15 cellular contexts compared by ENCODE assay signal in the genomic region with DNA sequence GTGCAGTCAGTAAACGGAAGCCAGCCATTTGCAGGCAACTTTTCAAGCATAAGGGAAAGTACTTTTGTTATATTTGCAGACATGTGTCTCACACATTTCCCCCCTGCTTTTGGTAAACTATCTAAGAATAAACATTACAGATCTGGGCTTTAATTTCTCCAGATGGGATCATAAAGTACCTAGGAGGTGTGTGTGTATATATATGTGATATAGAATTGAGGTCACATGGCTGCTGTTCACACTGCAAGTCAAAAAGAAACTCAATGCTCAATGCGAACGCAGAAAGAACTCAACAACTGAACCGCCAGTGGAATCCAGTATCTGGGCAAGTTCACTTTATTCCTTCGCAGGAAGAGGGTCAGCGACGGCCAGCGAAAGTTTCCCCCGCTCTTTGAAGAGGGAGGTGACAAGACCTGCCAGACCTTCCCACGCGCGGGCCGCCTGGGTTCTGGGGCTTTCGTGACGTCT. TPM values are rescaled to one million over a fixed set of nuclear protein-coding genes. Genes with fewer than 3 reads are reported as not detected.
DNase-seq lines count a peak whose midpoint lies in the region; ATAC-seq and TF ChIP-seq lines count a peak whose summit lies in the region.
"Had no signal": no experiment of that assay in that cellular context is flagged by ENCODE, and none has a peak within 500 bp of the region (broad histone marks: within the 10 kb centered on the region; RNA-seq: fewer than 3 reads in every experiment).

No MANE protein-coding gene starts in this region.

- peaks cover 97% of the 10 kb centered on the region for H3K27me3 Mint-ChIP-seq in WTC11 (ENCODE audit: low read depth)
- peaks cover 17% of the 10 kb centered on the region for H3K27me3 Mint-ChIP-seq in osteocyte (ENCODE audit: unreplicated experiment)

- peak overlapping the region in 1 of 4 donors; percentile 33 for H3K27ac ChIP-seq in gastroesophageal sphincter
- H3K27ac ChIP-seq: coronary artery had no signal

- ATAC-seq in WTC11 (no peak), HG03095 (IDR thresholded peaks at IDR 0.05; ENCODE audit: unreplicated experiment) (no peak), gastroesophageal sphincter (no peak)
- ATAC-seq: left ventricle myocardium superior had no signal

- no peak for TF ChIP-seq POLR2A in gastroesophageal sphincter (IDR thresholded peaks at IDR 0.05)

- no peak for TF ChIP-seq CTCF in GM13977 (IDR thresholded peaks at IDR 0.05; ENCODE audit: extremely low read depth, insufficient read depth, missing control alignments)
- TF ChIP-seq CTCF in WTC11 (IDR thresholded peaks at IDR 0.05), result no peak
- no peak for TF ChIP-seq CTCF in osteocyte (IDR thresholded peaks at IDR 0.05)
- no peak for TF ChIP-seq CTCF in gastroesophageal sphincter (IDR thresholded peaks at IDR 0.05)

- peak overlapping the region; percentile 79 for H3K4me3 Mint-ChIP-seq in WTC11
- H3K4me3 Mint-ChIP-seq in osteocyte (ENCODE audit: unreplicated experiment), result peak overlapping the region; percentile 81

- in situ Hi-C loops in GM13977 (cut with MboI; ENCODE audit: low pct_unique_long_range_greater_than_20kb, low sequenced_read_pairs, unreplicated experiment), result loop anchor here (25.0 kb wide), 1 partner anchor 1709 kb away; no protein-coding TSS in a partner anchor

- H3K27me3 ChIP-seq in gastroesophageal sphincter, result peaks cover 96% of the 10 kb centered on the region

- H3K9me3 ChIP-seq in gastroesophageal sphincter, result no peaks in the 10 kb centered on the region

- H3K4me1 Mint-ChIP-seq in WTC11, result peaks cover 43% of the 10 kb centered on the region
- H3K4me1 Mint-ChIP-seq in osteocyte (ENCODE audit: unreplicated experiment), result peaks cover 22% of the 10 kb centered on the region

- peaks cover 0 to 31% (median 8%) of the 10 kb centered on the region in 3 donors for H3K4me1 ChIP-seq in gastroesophageal sphincter

- no peak for TF ChIP-seq EP300 in gastroesophageal sphincter (IDR thresholded peaks at IDR 0.05)

- H3K9me3 Mint-ChIP-seq in WTC11, result no peaks in the 10 kb centered on the region
- H3K9me3 Mint-ChIP-seq in osteocyte (ENCODE audit: unreplicated experiment), result no peaks in the 10 kb centered on the region

- H3K4me3 ChIP-seq in iPS-11a (ENCODE audit: low read depth, low read length), result peak overlapping the region; percentile 21
- H3K4me3 ChIP-seq in gastroesophageal sphincter, result peak overlapping the region in 1 of 2 donors; percentile 60

- H3K27ac Mint-ChIP-seq in WTC11, result no peak overlapping the region
- peak overlapping the region; percentile 82 for H3K27ac Mint-ChIP-seq in osteocyte (ENCODE audit: unreplicated experiment)

- H3K36me3 ChIP-seq in gastroesophageal sphincter, result no peaks in the 10 kb centered on the region

- DNase-seq in GM13977 (ENCODE audit: low spot score), result peak; percentile 46
- no peak for DNase-seq in WTC11 (ENCODE audit: low spot score)
- no peak for DNase-seq in osteocyte (ENCODE audit: extremely low spot score, unreplicated experiment)
- no peak for DNase-seq in RKO (ENCODE audit: low spot score)
- DNase-seq: activated CD4-positive, alpha-beta T cell treated with anti-CD3 and anti-CD28 coated beads for 1 hour; activated gamma-delta T cell treated with Interleukin-2 at 50 U/mL for 16 hours; GOT3; left ventricle myocardium superior; NCI-H1694; stimulated activated CD4-positive, alpha-beta T cell treated with anti-CD3 and anti-CD28 coated beads, Interleukin-2, amount 100 ng/mL, for 24 hours; stimulated activated naive CD4-positive, alpha-beta T cell treated with Interleukin-2 at 50 U/mL for 16 hours had no signal

- no peaks in the 10 kb centered on the region for H3K36me3 Mint-ChIP-seq in WTC11
- H3K36me3 Mint-ChIP-seq in osteocyte (ENCODE audit: unreplicated experiment), result no peaks in the 10 kb centered on the region

- WGBS in gastroesophageal sphincter (ENCODE audit: low coverage in 1 of 2), 2 donors, result 8 to 19% methylated on average over 5 to 8 of the region's 15 CpGs

- CTCF ChIA-PET in WTC11 (lab: Charles Lee), result interaction anchor here (0.9 to 3.2 kb wide), 6 partner anchors 8 to 73 kb away, joined by 3 to 59 read pairs (median 8); a partner anchor contains a TSS

- POLR2A ChIA-PET in WTC11 (lab: Charles Lee), result interaction anchor here (1.4 kb wide), 1 partner anchor 18 kb away, joined by 5 read pairs; a partner anchor contains a TSS

TF ChIP-seq in WTC11, 78 proteins besides CTCF, POLR2A, EP300 and RAD21:
- no peak for TF ChIP-seq TCF7 (CRISPR knock-in tag; IDR thresholded peaks at IDR 0.05; ENCODE audit: low read depth)

RNA-seq across cellular contexts. Expression of a gene that starts 17.7 kb away (rescaled TPM):
- total RNA-seq in WTC11 (2021) (0.05 TPM in 1 of 3 replicates, not detected in the others), osteocyte (35.5 TPM in 2 replicates), gastroesophageal sphincter (10 to 100 TPM in 2 of 4 donors, under 1 TPM in 1, not detected in 1; 0.20 to 25.6 (median 13.5) TPM)
- total RNA-seq: left ventricle myocardium superior had no signal
